Comparison of ENCODE assay signal across 9 cellular contexts in genomic region chr1:20486457-20487235, GRCh38. TPM values are rescaled to one million over a fixed set of nuclear protein-coding genes. Genes with fewer than 3 reads are reported as not detected.
DNase-seq lines count a peak whose midpoint lies in the region; ATAC-seq, FAIRE-seq and TF ChIP-seq lines count a peak whose summit lies in the region.
"Had no signal": no experiment of that assay in that cellular context is flagged by ENCODE, and none has a peak within 500 bp of the region (broad histone marks: within the 10 kb centered on the region; RNA-seq: fewer than 3 reads in every experiment).

No MANE protein-coding gene starts in this region.

- DNase-seq in NCI-H2081 (lab: John Stamatoyannopoulos, UW) (peak; percentile 52 to 79), NCI-H2081 treated with DMSO at 0.1 percent for 48 hours (lab: John Stamatoyannopoulos, UW) (no peak), NCI-H748 treated with DMSO at 0.1 percent for 48 hours (lab: John Stamatoyannopoulos, UW) (peak; percentile 64), cardiac fibroblast (ENCODE audit: low read depth in 2 of 2) (peak; percentile 54 to 81), iris pigment epithelial cell (ENCODE audit: low read depth) (peak; percentile 43), RCC 7860 (ENCODE audit: low spot score) (no peak)
- DNase-seq: DND-41 had no signal

- peak overlapping the region; percentile 99 for H3K4me2 ChIP-seq in skeletal muscle satellite cell (ENCODE audit: low read length)

- peak overlapping the region; percentile 63 to 80 for H3K4me3 ChIP-seq in cardiac fibroblast (replicated peaks in 1 of 2; ENCODE audit: low read depth in 2 of 2, low read length in 2 of 2)
- H3K4me3 ChIP-seq in skeletal muscle satellite cell (ENCODE audit: low read length), result peak overlapping the region; percentile 100

- peaks cover 22% of the 10 kb centered on the region for H3K4me1 ChIP-seq in skeletal muscle satellite cell (ENCODE audit: control insufficient read depth, insufficient read depth, low read length)

- no peaks in the 10 kb centered on the region for H3K9me3 ChIP-seq in skeletal muscle satellite cell (replicated peaks; ENCODE audit: low read length)

- TF ChIP-seq CTCF in cardiac fibroblast (IDR thresholded peaks at IDR 0.05; ENCODE audit: low read depth, low read length), result no peak

- no peak for ATAC-seq in GM21737 (IDR thresholded peaks at IDR 0.05; ENCODE audit: unreplicated experiment)

- peaks cover 19% of the 10 kb centered on the region for H3K36me3 ChIP-seq in skeletal muscle satellite cell (ENCODE audit: insufficient read depth, low read length)

- H3K27me3 ChIP-seq in skeletal muscle satellite cell (ENCODE audit: control insufficient read depth, insufficient read depth, low read length), result no peaks in the 10 kb centered on the region

- peak overlapping the region; percentile 91 for H3K9ac ChIP-seq in skeletal muscle satellite cell (ENCODE audit: low read depth, low read length)

- no peak for FAIRE-seq in RCC 7860 (lab: Jason Lieb, UNC)

RNA-seq across cellular contexts. Expression of gene CAMK2N1, which starts 0.6 kb away (rescaled TPM):
- 14.9 and 15.0 TPM in 2 replicates for total RNA-seq in skeletal muscle satellite cell (2012; rRNA removed)

RNA-seq across cellular contexts. Expression of gene MUL1, which starts 21.3 kb away (rescaled TPM):
- total RNA-seq in skeletal muscle satellite cell (2012; rRNA removed), result 26.0 and 26.1 TPM in 2 replicates

Comparison
In these comparisons a context has a peak if more than half of its experiments do, and no peak if none do; other contexts are left out.
1. DNase-seq: peak in NCI-H2081 (2 of 2), NCI-H748 treated with DMSO at 0.1 percent for 48 hours (single experiment), cardiac fibroblast (2 of 2) and iris pigment epithelial cell (single experiment); none in NCI-H2081 treated with DMSO at 0.1 percent for 48 hours (single experiment) and RCC 7860 (single experiment).